1 cellular context compared by ENCODE assay signal in genomic region chr3:142595951-142596725, GRCh38.
TF ChIP-seq lines count a peak whose summit lies in the region.

PLS1 (plus strand) TSS chr3:142596393; CDS start chr3:142664238, 67,845 bp downstream.

TF ChIP-seq in K562, 482 proteins besides CTCF, POLR2A, EP300 and RAD21 (continued from another document and continues in another):
- TF ChIP-seq, protein P1, sequence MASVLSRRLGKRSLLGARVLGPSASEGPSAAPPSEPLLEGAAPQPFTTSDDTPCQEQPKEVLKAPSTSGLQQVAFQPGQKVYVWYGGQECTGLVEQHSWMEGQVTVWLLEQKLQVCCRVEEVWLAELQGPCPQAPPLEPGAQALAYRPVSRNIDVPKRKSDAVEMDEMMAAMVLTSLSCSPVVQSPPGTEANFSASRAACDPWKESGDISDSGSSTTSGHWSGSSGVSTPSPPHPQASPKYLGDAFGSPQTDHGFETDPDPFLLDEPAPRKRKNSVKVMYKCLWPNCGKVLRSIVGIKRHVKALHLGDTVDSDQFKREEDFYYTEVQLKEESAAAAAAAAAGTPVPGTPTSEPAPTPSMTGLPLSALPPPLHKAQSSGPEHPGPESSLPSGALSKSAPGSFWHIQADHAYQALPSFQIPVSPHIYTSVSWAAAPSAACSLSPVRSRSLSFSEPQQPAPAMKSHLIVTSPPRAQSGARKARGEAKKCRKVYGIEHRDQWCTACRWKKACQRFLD (CRISPR knock-in tag; IDR thresholded peaks at IDR 0.05): no peak
- TF ChIP-seq CXXC5 (CRISPR knock-in tag; IDR thresholded peaks at IDR 0.05): peak; percentile 79
- TF ChIP-seq, protein P2, sequence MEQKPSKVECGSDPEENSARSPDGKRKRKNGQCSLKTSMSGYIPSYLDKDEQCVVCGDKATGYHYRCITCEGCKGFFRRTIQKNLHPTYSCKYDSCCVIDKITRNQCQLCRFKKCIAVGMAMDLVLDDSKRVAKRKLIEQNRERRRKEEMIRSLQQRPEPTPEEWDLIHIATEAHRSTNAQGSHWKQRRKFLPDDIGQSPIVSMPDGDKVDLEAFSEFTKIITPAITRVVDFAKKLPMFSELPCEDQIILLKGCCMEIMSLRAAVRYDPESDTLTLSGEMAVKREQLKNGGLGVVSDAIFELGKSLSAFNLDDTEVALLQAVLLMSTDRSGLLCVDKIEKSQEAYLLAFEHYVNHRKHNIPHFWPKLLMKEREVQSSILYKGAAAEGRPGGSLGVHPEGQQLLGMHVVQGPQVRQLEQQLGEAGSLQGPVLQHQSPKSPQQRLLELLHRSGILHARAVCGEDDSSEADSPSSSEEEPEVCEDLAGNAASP (IDR thresholded peaks at IDR 0.05): no peak
- TF ChIP-seq DPF2 (IDR thresholded peaks at IDR 0.05): peak; percentile 62
- TF ChIP-seq ESRRA (IDR thresholded peaks at IDR 0.05; ENCODE audit: borderline replicate concordance, low read depth): peak; percentile 72
- TF ChIP-seq NFRKB (IDR thresholded peaks at IDR 0.05; ENCODE audit: low read depth): peak; percentile 59; the same call in 1 of the 2 replicates
- TF ChIP-seq CHD1 (IDR thresholded peaks at IDR 0.05; ENCODE audit: low read length): no peak
- no peak for TF ChIP-seq FUS (optimal IDR thresholded peaks at IDR 0.05; ENCODE audit: low read depth, low read length)
- TF ChIP-seq MYC (IDR thresholded peaks at IDR 0.05; ENCODE audit: low read depth, low read length): peak; percentile 56; the same call in 1 of the 2 replicates
- TF ChIP-seq MYC (CRISPR knock-in tag; IDR thresholded peaks at IDR 0.05; ENCODE audit: borderline replicate concordance, low read depth): peak; percentile 60; the same call in 1 of the 2 replicates
- TF ChIP-seq KHSRP (IDR thresholded peaks at IDR 0.05): no peak
- TF ChIP-seq CSDE1 (IDR thresholded peaks at IDR 0.05): 0 out of 4 replicates have a peak, but pooled peaks of 1 of the 2 experiments have one; percentile 25
- no peak for TF ChIP-seq SNIP1 (IDR thresholded peaks at IDR 0.05; ENCODE audit: low read depth)
- TF ChIP-seq SNRNP70 (optimal IDR thresholded peaks at IDR 0.05; ENCODE audit: low read depth, low read length): no peak
- 0 out of 2 replicates have a peak, but pooled peaks have one; percentile 52 for TF ChIP-seq TGIF2 (CRISPR knock-in tag; IDR thresholded peaks at IDR 0.05)
- TF ChIP-seq POLR3G (IDR thresholded peaks at IDR 0.05; ENCODE audit: extremely low read depth, insufficient read length, insufficient replicate concordance): no peak
- TF ChIP-seq POU5F1 (IDR thresholded peaks at IDR 0.05; ENCODE audit: borderline replicate concordance, low read depth, low read length, partially characterized antibody): no peak
- TF ChIP-seq NELFE (IDR thresholded peaks at IDR 0.05; ENCODE audit: insufficient read depth, insufficient read length): no peak
- TF ChIP-seq SP1 (CRISPR knock-in tag; IDR thresholded peaks at IDR 0.05): peak; percentile 75
- TF ChIP-seq HMGN3 (IDR thresholded peaks at IDR 0.05; ENCODE audit: borderline replicate concordance, extremely low read depth, insufficient read length, low read depth, low read length): peak; percentile 65
- no peak for TF ChIP-seq PCBP2 (IDR thresholded peaks at IDR 0.05; ENCODE audit: low read depth, low read length, poor library complexity, severe bottlenecking)
- TF ChIP-seq, protein P3, sequence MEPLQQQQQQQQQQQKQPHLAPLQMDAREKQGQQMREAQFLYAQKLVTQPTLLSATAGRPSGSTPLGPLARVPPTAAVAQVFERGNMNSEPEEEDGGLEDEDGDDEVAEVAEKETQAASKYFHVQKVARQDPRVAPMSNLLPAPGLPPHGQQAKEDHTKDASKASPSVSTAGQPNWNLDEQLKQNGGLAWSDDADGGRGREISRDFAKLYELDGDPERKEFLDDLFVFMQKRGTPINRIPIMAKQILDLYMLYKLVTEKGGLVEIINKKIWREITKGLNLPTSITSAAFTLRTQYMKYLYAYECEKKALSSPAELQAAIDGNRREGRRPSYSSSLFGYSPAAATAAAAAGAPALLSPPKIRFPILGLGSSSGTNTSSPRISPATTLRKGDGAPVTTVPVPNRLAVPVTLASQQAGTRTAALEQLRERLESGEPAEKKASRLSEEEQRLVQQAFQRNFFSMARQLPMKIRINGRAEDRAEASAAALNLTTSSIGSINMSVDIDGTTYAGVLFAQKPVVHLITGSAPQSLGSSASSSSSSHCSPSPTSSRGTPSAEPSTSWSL (CRISPR knock-in tag; IDR thresholded peaks at IDR 0.05; ENCODE audit: borderline replicate concordance): no peak
- TF ChIP-seq RFX7 (CRISPR knock-in tag; IDR thresholded peaks at IDR 0.05): no peak
- no peak for TF ChIP-seq PBX2 (CRISPR knock-in tag; IDR thresholded peaks at IDR 0.05; ENCODE audit: low read depth)
- no peak for TF ChIP-seq PBX2 (tag; conservative IDR thresholded peaks at IDR 0.05; ENCODE audit: low read depth)
- no peak for TF ChIP-seq ZNF586 (CRISPR knock-in tag; conservative IDR thresholded peaks at IDR 0.05)
- TF ChIP-seq DACH1 (IDR thresholded peaks at IDR 0.05; ENCODE audit: partially characterized antibody): no peak
- TF ChIP-seq SETDB1 (IDR thresholded peaks at IDR 0.05; ENCODE audit: low read length): no peak
- TF ChIP-seq RREB1 (CRISPR knock-in tag; IDR thresholded peaks at IDR 0.05): peak; percentile 90; the same call in 1 of the 2 replicates
- peak; percentile 81 for TF ChIP-seq GABPB1 (CRISPR knock-in tag; IDR thresholded peaks at IDR 0.05)
- peak; percentile 67; the same call in 1 of the 2 replicates for TF ChIP-seq RFX5 (IDR thresholded peaks at IDR 0.05; ENCODE audit: low read depth, low read length)
- peak; percentile 28; the same call in 1 of the 2 replicates for TF ChIP-seq MYNN (IDR thresholded peaks at IDR 0.05)
- no peak for TF ChIP-seq MYNN (CRISPR knock-in tag; IDR thresholded peaks at IDR 0.05)
- TF ChIP-seq BCL6 (CRISPR knock-in tag; IDR thresholded peaks at IDR 0.05): no peak
- no peak for TF ChIP-seq KLF16 (IDR thresholded peaks at IDR 0.05)
- peak; percentile 31 to 60; a peak in 3 of 4 replicates for TF ChIP-seq MNT (conservative IDR thresholded peaks at IDR 0.05)
- no peak for TF ChIP-seq ZNF699 (CRISPR knock-in tag; IDR thresholded peaks at IDR 0.05; ENCODE audit: insufficient replicate concordance)
- TF ChIP-seq MECOM (CRISPR knock-in tag; IDR thresholded peaks at IDR 0.05): no peak
- TF ChIP-seq ZNF23 (CRISPR knock-in tag; IDR thresholded peaks at IDR 0.05): no peak
- no peak for TF ChIP-seq RAD51 (IDR thresholded peaks at IDR 0.05; ENCODE audit: borderline replicate concordance, low read depth)
- no peak for TF ChIP-seq ZNF3 (CRISPR knock-in tag; IDR thresholded peaks at IDR 0.05)
- no peak for TF ChIP-seq TAF15 (IDR thresholded peaks at IDR 0.05; ENCODE audit: low read depth, low read length)
- TF ChIP-seq, protein P4, sequence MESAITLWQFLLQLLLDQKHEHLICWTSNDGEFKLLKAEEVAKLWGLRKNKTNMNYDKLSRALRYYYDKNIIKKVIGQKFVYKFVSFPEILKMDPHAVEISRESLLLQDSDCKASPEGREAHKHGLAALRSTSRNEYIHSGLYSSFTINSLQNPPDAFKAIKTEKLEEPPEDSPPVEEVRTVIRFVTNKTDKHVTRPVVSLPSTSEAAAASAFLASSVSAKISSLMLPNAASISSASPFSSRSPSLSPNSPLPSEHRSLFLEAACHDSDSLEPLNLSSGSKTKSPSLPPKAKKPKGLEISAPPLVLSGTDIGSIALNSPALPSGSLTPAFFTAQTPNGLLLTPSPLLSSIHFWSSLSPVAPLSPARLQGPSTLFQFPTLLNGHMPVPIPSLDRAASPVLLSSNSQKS (CRISPR knock-in tag; IDR thresholded peaks at IDR 0.05): no peak
- TF ChIP-seq E4F1 (CRISPR knock-in tag; IDR thresholded peaks at IDR 0.05; ENCODE audit: borderline replicate concordance): no peak
- peak; percentile 59 for TF ChIP-seq PCBP1 (IDR thresholded peaks at IDR 0.05; ENCODE audit: low read depth, low read length, poor library complexity, severe bottlenecking)
- peak; percentile 86 for TF ChIP-seq TBP (optimal IDR thresholded peaks at IDR 0.05; ENCODE audit: low read depth, low read length)
- peak; percentile 52; the same call in 1 of the 2 replicates for TF ChIP-seq SPI1 (IDR thresholded peaks at IDR 0.05; ENCODE audit: borderline replicate concordance, low read depth, low read length)
- TF ChIP-seq ELF4 (CRISPR knock-in tag; IDR thresholded peaks at IDR 0.05): 0 out of 2 replicates have a peak, but pooled peaks have one; percentile 67
- TF ChIP-seq PTBP1 (IDR thresholded peaks at IDR 0.05; ENCODE audit: low read depth, low read length): no peak
- TF ChIP-seq HNRNPL (IDR thresholded peaks at IDR 0.05; ENCODE audit: low read depth, low read length): no peak
- no peak for TF ChIP-seq POLR3A (IDR thresholded peaks at IDR 0.05; ENCODE audit: borderline replicate concordance, extremely low read depth, insufficient read depth, insufficient read length)
